ENCODE assay signal across 27 cellular contexts in the genomic region with DNA sequence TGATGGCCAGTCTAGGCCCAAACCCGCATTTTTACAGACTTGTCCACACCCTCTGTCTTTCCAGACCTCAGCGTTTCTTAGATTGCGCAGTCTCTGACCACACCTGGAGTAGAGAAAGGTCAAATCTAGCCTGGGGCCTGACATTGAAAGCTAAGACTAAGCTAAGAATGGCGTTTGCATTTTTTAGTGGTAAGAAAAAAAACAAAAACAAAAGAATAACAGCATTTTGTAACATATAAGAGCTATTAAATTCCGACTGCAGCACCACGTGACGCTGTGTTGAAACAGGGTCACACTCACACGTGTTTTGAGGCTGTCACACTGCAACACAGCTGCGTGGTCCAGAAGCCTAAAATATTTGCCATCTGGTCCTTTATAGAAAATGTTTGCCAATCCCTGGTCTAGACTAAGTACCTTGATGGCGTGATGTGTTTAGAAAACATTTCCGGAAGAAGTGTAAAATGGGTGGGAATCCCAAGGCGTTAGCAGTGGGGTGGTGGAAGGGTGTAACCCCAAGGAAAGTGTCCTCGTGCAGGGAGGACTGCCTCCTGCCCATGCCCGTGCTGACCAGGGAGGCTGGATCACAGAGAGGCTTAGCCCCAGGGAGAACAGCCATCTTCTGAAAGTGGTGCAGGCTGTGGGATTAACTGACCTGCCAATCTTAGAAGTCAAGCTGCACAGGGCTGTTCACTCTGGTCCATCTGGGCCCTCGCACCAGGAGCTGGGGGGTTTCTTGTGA. TPM values are rescaled to one million over a fixed set of nuclear protein-coding genes. Genes with fewer than 3 reads are reported as not detected.
DNase-seq lines count a peak whose midpoint lies in the region; ATAC-seq, FAIRE-seq and TF ChIP-seq lines count a peak whose summit lies in the region.
"Had no signal": no experiment of that assay in that cellular context is flagged by ENCODE, and none has a peak within 500 bp of the region (broad histone marks: within the 10 kb centered on the region; RNA-seq: fewer than 3 reads in every experiment).

No MANE protein-coding gene starts in this region.

- DNase-seq in AG08395 (ENCODE audit: low spot score) (peak; percentile 62), GM04503 (ENCODE audit: low read depth) (peak; percentile 55), RWPE2 (ENCODE audit: low spot score) (no peak), kidney (peak; percentile 35), activated gamma-delta T cell treated with Interleukin-2 at 50 U/mL for 16 hours (no peak), right atrium auricular region (ENCODE audit: low spot score) (no peak), left lobe of liver (ENCODE audit: low spot score) (no peak)
- no peak for DNase-seq in stimulated activated naive CD4-positive, alpha-beta T cell (lab: John Stamatoyannopoulos, UW)
- DNase-seq: activated CD4-positive, alpha-beta T cell treated with anti-CD3 and anti-CD28 coated beads, Interleukin-2, amount 50 U/mL, for 4 hours; activated CD8-positive, alpha-beta memory T cell treated with anti-CD3 and anti-CD28 coated beads, Interleukin-2, amount 50 U/mL, for 48 hours; activated effector memory CD4-positive, alpha-beta T cell treated with Interleukin-2 at 50 U/mL for 16 hours; adrenal gland; effector memory CD8-positive, alpha-beta T cell; GDM1; HCEC 1CT; head of caudate nucleus; left cardiac atrium; mesendoderm; NCI-H1105 treated with DMSO at 0.1 percent for 48 hours; NCI-H2107; NCI-H446 treated with DMSO at 0.1 percent for 48 hours; nucleus accumbens; T-helper 17 cell; upper lobe of right lung had no signal

- H3K4me3 ChIP-seq in RWPE2 (ENCODE audit: severe bottlenecking) (no peak overlapping the region), kidney (ENCODE audit: low read length in 2 of 2) (no peak overlapping the region), right atrium auricular region (no peak overlapping the region)
- H3K4me3 ChIP-seq: adrenal gland, upper lobe of right lung had no signal

- no peak overlapping the region for H3K9ac ChIP-seq in kidney (ENCODE audit: low read length in 2 of 2)

- no peaks in the 10 kb centered on the region for H3K4me1 ChIP-seq in RWPE2 (ENCODE audit: insufficient read depth, poor library complexity, severe bottlenecking)
- no peaks in the 10 kb centered on the region for H3K4me1 ChIP-seq in kidney (ENCODE audit: control insufficient read depth in 1 of 2, insufficient read depth in 1 of 2, low read depth in 1 of 2, low read length in 2 of 2)
- no peaks in the 10 kb centered on the region for H3K4me1 ChIP-seq in right atrium auricular region
- H3K4me1 ChIP-seq: adrenal gland, upper lobe of right lung had no signal

- H3K9me3 ChIP-seq in RWPE2 (ENCODE audit: severe bottlenecking) (no peaks in the 10 kb centered on the region), kidney (ENCODE audit: control insufficient read depth in 1 of 2, low read length in 2 of 2) (no peaks in the 10 kb centered on the region), right atrium auricular region (no peaks in the 10 kb centered on the region)
- H3K9me3 ChIP-seq: adrenal gland, upper lobe of right lung had no signal

- no peak for FAIRE-seq in kidney (lab: Jason Lieb, UNC)
- FAIRE-seq: colon, HTR-8/SVneo had no signal

- TF ChIP-seq CTCF in RWPE2 (IDR thresholded peaks at IDR 0.05; ENCODE audit: poor library complexity, severe bottlenecking) (no peak), kidney (IDR thresholded peaks at IDR 0.05; ENCODE audit: borderline replicate concordance, extremely low read depth, insufficient read depth) (no peak), right atrium auricular region (IDR thresholded peaks at IDR 0.05) (no peak)

- H3K36me3 ChIP-seq in RWPE2 (ENCODE audit: low read depth) = no peaks in the 10 kb centered on the region
- no peaks in the 10 kb centered on the region for H3K36me3 ChIP-seq in kidney (ENCODE audit: control insufficient read depth in 1 of 2, insufficient read depth in 2 of 2, low read length in 2 of 2)
- no peaks in the 10 kb centered on the region for H3K36me3 ChIP-seq in right atrium auricular region
- H3K36me3 ChIP-seq: adrenal gland, upper lobe of right lung had no signal

- no peaks in the 10 kb centered on the region for H3K27me3 ChIP-seq in RWPE2 (ENCODE audit: insufficient read depth, poor library complexity, severe bottlenecking)
- no peaks in the 10 kb centered on the region for H3K27me3 ChIP-seq in right atrium auricular region
- H3K27me3 ChIP-seq: adrenal gland, upper lobe of right lung had no signal

- intact Hi-C loops in kidney (cut with DNase I) = no loop called here

- H3K27ac ChIP-seq in RWPE2 (ENCODE audit: poor library complexity, severe bottlenecking) (no peak overlapping the region), kidney (ENCODE audit: low read depth in 2 of 2, low read length in 2 of 2) (no peak overlapping the region), right atrium auricular region (no peak overlapping the region)
- H3K27ac ChIP-seq: adrenal gland, upper lobe of right lung, VCaP had no signal

- ATAC-seq in RWPE2 (ENCODE audit: low read depth) = peak; percentile 65
- ATAC-seq in left lobe of liver = no peak
- ATAC-seq: effector memory CD8-positive, alpha-beta T cell; left cardiac atrium; T-helper 17 cell; upper lobe of right lung had no signal

RNA-seq across cellular contexts. Expression of a gene that starts 51.7 kb away (rescaled TPM):
- total RNA-seq in kidney (42.3 TPM), right atrium auricular region (10 to 100 TPM; 25.4 to 26.9 TPM), left lobe of liver (9.4 TPM)
- 4.7 TPM for polyA plus RNA-seq in kidney (ENCODE audit: insufficient read depth, low read depth, low replicate concordance)
- total RNA-seq: T-helper 17 cell had no signal

Comparison
In these comparisons a context has a peak if more than half of its experiments do, and no peak if none do; other contexts are left out.
1. DNase-seq: peak in AG08395 (single experiment), GM04503 (single experiment) and kidney (single experiment); none in RWPE2 (single experiment), stimulated activated naive CD4-positive, alpha-beta T cell (0 of 6), activated gamma-delta T cell treated with Interleukin-2 at 50 U/mL for 16 hours (single experiment), right atrium auricular region (single experiment) and left lobe of liver (single experiment).